Comparison of ENCODE assay signal across 26 cellular contexts in the genomic region with DNA sequence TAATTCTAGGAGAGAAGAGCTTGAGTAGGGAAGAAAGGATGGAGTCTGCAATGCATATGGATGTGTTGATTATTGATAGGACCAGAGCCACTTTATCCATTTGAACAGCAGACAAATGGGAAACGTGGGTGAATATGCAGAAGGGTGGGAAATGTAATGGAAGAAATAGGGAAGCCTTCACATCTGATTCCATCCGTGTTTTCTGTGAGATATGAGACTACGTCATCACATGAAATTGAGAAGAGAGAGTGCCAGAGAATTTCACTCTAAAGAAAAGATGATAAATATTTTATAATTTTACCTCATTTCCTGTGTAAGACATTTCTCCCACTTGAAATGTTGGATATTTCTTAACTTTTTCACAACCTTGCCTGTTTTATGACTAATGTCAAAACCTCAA.
"Had no signal": no experiment of that assay in that cellular context is flagged by ENCODE, and none has a peak within 500 bp of the region (broad histone marks: within the 10 kb centered on the region; RNA-seq: fewer than 3 reads in every experiment).

No MANE protein-coding gene starts in this region.

- H3K36me3 ChIP-seq: stomach, suprapubic skin, thoracic aorta, thyroid gland, tibial artery, transverse colon, upper lobe of left lung, upper lobe of right lung, uterus, vagina had no signal

- H3K27ac ChIP-seq: stomach, suprapubic skin, testis, thoracic aorta, thyroid gland, tibial artery, transverse colon, upper lobe of left lung, upper lobe of right lung, uterus, vagina had no signal

- ATAC-seq: stimulated activated effector memory CD8-positive, alpha-beta T cell treated with anti-CD3 and anti-CD28 coated beads, Interleukin-12 subunit alpha, Interleukin-12 subunit beta, amount 100 ng/mL, for 72 hours; stimulated activated memory B cell treated with anti-CD40 and anti-IgM and Interleukin-4, amounts not matched to agents 10 μg/mL and 1 μg/mL and 100 μg/mL, for 72 hours; stimulated activated naive B cell treated with anti-CD40 and anti-IgM and Interleukin-4, amounts not matched to agents 10 μg/mL and 1 μg/mL and 100 μg/mL, for 72 hours; stimulated activated naive CD8-positive, alpha-beta T cell treated with anti-CD3 and anti-CD28 coated beads, Interleukin-15, amount 100 ng/mL, for 72 hours; stimulated activated naive CD8-positive, alpha-beta T cell treated with anti-CD3 and anti-CD28 coated beads, Interleukin-15, Interleukin-2, amounts not matched to agents 100 U/mL and 50 U/mL, for 24 hours; upper lobe of right lung had no signal

- H3K4me3 ChIP-seq: stomach, suprapubic skin, testis, thoracic aorta, thyroid gland, tibial artery, transverse colon, upper lobe of left lung, upper lobe of right lung, uterus, vagina had no signal

- FAIRE-seq: urothelium cell line had no signal

- H3K27me3 ChIP-seq: stomach, suprapubic skin, testis, thyroid gland, tibial artery, transverse colon, upper lobe of left lung, upper lobe of right lung, uterus, vagina had no signal

- DNase-seq: stimulated activated CD4-positive, alpha-beta T cell treated with anti-CD3 and anti-CD28 coated beads, Interleukin-2, amount 100 ng/mL, for 48 hours; stimulated activated CD4-positive, alpha-beta T cell treated with anti-CD3 and anti-CD28 coated beads, Interleukin-4, amount 100 ng/mL, for 1 hour; stimulated activated CD4-positive, alpha-beta T cell treated with anti-CD3 and anti-CD28 coated beads, Interleukin-4, amount 100 ng/mL, for 24 hours; stimulated activated CD4-positive, alpha-beta T cell treated with anti-CD3 and anti-CD28 coated beads, Interleukin-4, amount 100 ng/mL, for 4 hours; stimulated activated CD8-positive, alpha-beta memory T cell treated with anti-CD3 and anti-CD28 coated beads, Interleukin-4, amount 100 ng/mL, for 48 hours; stimulated activated naive B cell treated with anti-CD40 and anti-IgM and Interleukin-4, amounts not matched to agents 10 μg/mL and 1 μg/mL and 100 μg/mL, for 72 hours; stimulated activated naive CD4-positive, alpha-beta T cell; stimulated activated naive CD4-positive, alpha-beta T cell treated with Interleukin-2 at 50 U/mL for 16 hours; stimulated activated naive CD8-positive, alpha-beta T cell treated with anti-CD3 and anti-CD28 coated beads, Interleukin-15, amount 100 ng/mL, for 72 hours; stimulated activated naive CD8-positive, alpha-beta T cell treated with anti-CD3 and anti-CD28 coated beads, Interleukin-15, Interleukin-2, amounts not matched to agents 100 U/mL and 50 U/mL, for 24 hours; stomach; substantia nigra; testis; thyroid gland; tibial artery; transverse colon; trophoblast cell; upper lobe of left lung; upper lobe of right lung; uterus had no signal

- H3K4me1 ChIP-seq: stomach, suprapubic skin, testis, thyroid gland, tibial artery, transverse colon, upper lobe of left lung, upper lobe of right lung, uterus, vagina had no signal

- H3K9me3 ChIP-seq: stomach, suprapubic skin, testis, thoracic aorta, thyroid gland, tibial artery, transverse colon, upper lobe of left lung, upper lobe of right lung, uterus, vagina had no signal
